ENCODE assay signal across 22 cellular contexts in genomic region chr16:56971768-56972043, GRCh38. TPM values are rescaled to one million over a fixed set of nuclear protein-coding genes. Genes with fewer than 3 reads are reported as not detected.
DNase-seq lines count a peak whose midpoint lies in the region; ATAC-seq and TF ChIP-seq lines count a peak whose summit lies in the region.
"Had no signal": no experiment of that assay in that cellular context is flagged by ENCODE, and none has a peak within 500 bp of the region (broad histone marks: within the 10 kb centered on the region; RNA-seq: fewer than 3 reads in every experiment).

No MANE protein-coding gene starts in this region.

- H2AK9ac ChIP-seq in IMR-90 (replicated peaks; ENCODE audit: low read depth, low read length, poor library complexity), result no peak overlapping the region

- H2BK5ac ChIP-seq in IMR-90 (ENCODE audit: low read depth, low read length, poor library complexity, severe bottlenecking), result no peak overlapping the region

- no peaks in the 10 kb centered on the region for H3K79me1 ChIP-seq in IMR-90 (ENCODE audit: low read depth in 1 of 2, low read length in 2 of 2)

- BruUV-seq in IMR-90 (replicated peaks; lab: Mats Ljungman, UMichigan), result no TSS peak

- H3K4me3 Mint-ChIP-seq in activated T-helper 17 cell treated with anti-CD3 and anti-CD28 coated beads, Interleukin-2, amount 50 U/mL, for 72 hours, result peak overlapping the region; percentile 28
- no peak overlapping the region for H3K4me3 Mint-ChIP-seq in stimulated activated memory B cell treated with anti-CD40 and anti-IgM and Interleukin-4, amounts not matched to agents 10 μg/mL and 1 μg/mL and 100 μg/mL, for 72 hours
- H3K4me3 Mint-ChIP-seq: GM23338 had no signal

- H3K27me3 Mint-ChIP-seq in activated T-helper 17 cell treated with anti-CD3 and anti-CD28 coated beads, Interleukin-2, amount 50 U/mL, for 72 hours, result no peaks in the 10 kb centered on the region
- no peaks in the 10 kb centered on the region for H3K27me3 Mint-ChIP-seq in stimulated activated memory B cell treated with anti-CD40 and anti-IgM and Interleukin-4, amounts not matched to agents 10 μg/mL and 1 μg/mL and 100 μg/mL, for 72 hours

- no peak overlapping the region for H4K8ac ChIP-seq in IMR-90 (ENCODE audit: low read depth in 2 of 2, low read length in 2 of 2)

- H3K4me1 Mint-ChIP-seq in activated T-helper 17 cell treated with anti-CD3 and anti-CD28 coated beads, Interleukin-2, amount 50 U/mL, for 72 hours, result peaks cover 33% of the 10 kb centered on the region
- H3K4me1 Mint-ChIP-seq in stimulated activated memory B cell treated with anti-CD40 and anti-IgM and Interleukin-4, amounts not matched to agents 10 μg/mL and 1 μg/mL and 100 μg/mL, for 72 hours, result peaks cover 97% of the 10 kb centered on the region
- H3K4me1 Mint-ChIP-seq: GM23338 had no signal

- no peak overlapping the region for H4K5ac ChIP-seq in IMR-90 (ENCODE audit: low read depth, low read length)

- no peak for TF ChIP-seq POLR2A in IMR-90 (IDR thresholded peaks at IDR 0.05; ENCODE audit: low read depth, low read length)

- peak overlapping the region in 10 of 11 experiments; percentile 23 to 86 (median 74); a peak in 18 of 22 replicates for H3K4me2 ChIP-seq in BLaER1 treated with 17β-estradiol and CSF1 and Interleukin-3, amounts not matched to agents 10 nM and 100 nM
- no peak overlapping the region for H3K4me2 ChIP-seq in IMR-90 (ENCODE audit: low read depth, low read length)
- H3K4me2 ChIP-seq: GM23338, PC-9 had no signal

- no peak overlapping the region for H3K18ac ChIP-seq in IMR-90 (ENCODE audit: low read depth, low read length)

- H3K36me3 ChIP-seq in BLaER1 treated with 17β-estradiol and CSF1 and Interleukin-3, amounts not matched to agents 10 nM and 100 nM, result no peaks in the 10 kb centered on the region
- H3K36me3 ChIP-seq in IMR-90 (ENCODE audit: control insufficient read depth, insufficient read depth, low read length), result no peaks in the 10 kb centered on the region
- H3K36me3 ChIP-seq: SJCRH30 had no signal

- TF ChIP-seq RAD21 in IMR-90 (IDR thresholded peaks at IDR 0.05; ENCODE audit: low read length), result no peak

- no peak overlapping the region for H3K4me3 ChIP-seq in BLaER1 treated with 17β-estradiol and CSF1 and Interleukin-3, amounts not matched to agents 10 nM and 100 nM
- no peak overlapping the region for H3K4me3 ChIP-seq in IMR-90 (ENCODE audit: insufficient read depth, low read depth, low read length)
- H3K4me3 ChIP-seq: GM23338, PC-9, SJCRH30 had no signal

- ATAC-seq in IMR-90 (ENCODE audit: low read depth), result no peak
- no peak for ATAC-seq in activated T-helper 17 cell treated with anti-CD3 and anti-CD28 coated beads, Interleukin-2, amount 50 U/mL, for 72 hours (replicated peaks)
- ATAC-seq in stimulated activated memory B cell treated with anti-CD40 and anti-IgM and Interleukin-4, amounts not matched to agents 10 μg/mL and 1 μg/mL and 100 μg/mL, for 72 hours, result no peak
- ATAC-seq in GM21786 (IDR thresholded peaks at IDR 0.05; ENCODE audit: unreplicated experiment), result no peak
- ATAC-seq in stimulated activated naive CD8-positive, alpha-beta T cell treated with anti-CD3 and anti-CD28 coated beads, Interleukin-15, Interleukin-2, amounts not matched to agents 100 U/mL and 50 U/mL, for 24 hours, result no peak
- ATAC-seq: GM23338, Right ventricle myocardium inferior had no signal

- H2BK20ac ChIP-seq in IMR-90 (ENCODE audit: low read depth, low read length), result no peak overlapping the region

- no peak overlapping the region for H2AFZ ChIP-seq in IMR-90 (replicated peaks; ENCODE audit: low read length, poor library complexity)
- H2AFZ ChIP-seq: GM23338, PC-9 had no signal

- no peak for TF ChIP-seq CTCF in IMR-90 (conservative IDR thresholded peaks at IDR 0.05; ENCODE audit: low read depth, low read length)

- no peak overlapping the region for H4K91ac ChIP-seq in IMR-90 (ENCODE audit: insufficient read depth, low read depth, low read length)

- no peak overlapping the region for H3K14ac ChIP-seq in IMR-90 (replicated peaks; ENCODE audit: low read depth, low read length)

- no peaks in the 10 kb centered on the region; the same call in 1 of the 2 replicates for H3K9me1 ChIP-seq in IMR-90 (ENCODE audit: insufficient read depth, low read length)

- H3K9ac ChIP-seq in BLaER1 treated with 17β-estradiol and CSF1 and Interleukin-3, amounts not matched to agents 10 nM and 100 nM, result peak overlapping the region in 4 of 11 experiments; percentile 13 to 54 (median 34); a peak in 5 of 22 replicates
- H3K9ac ChIP-seq in IMR-90 (ENCODE audit: low read depth, low read length), result no peak overlapping the region

- H3K23ac ChIP-seq in IMR-90 (ENCODE audit: low read depth, low read length), result no peak overlapping the region

- no peaks in the 10 kb centered on the region for H3K27me3 ChIP-seq in BLaER1 treated with 17β-estradiol and CSF1 and Interleukin-3, amounts not matched to agents 10 nM and 100 nM
- H3K27me3 ChIP-seq in IMR-90 (ENCODE audit: control insufficient read depth, insufficient read depth, low read length), result peaks cover 5% of the 10 kb centered on the region; the same call in 1 of the 2 replicates

- H3K4ac ChIP-seq in IMR-90 (ENCODE audit: low read depth, low read length), result no peak overlapping the region

- no peaks in the 10 kb centered on the region for H3K36me3 Mint-ChIP-seq in activated T-helper 17 cell treated with anti-CD3 and anti-CD28 coated beads, Interleukin-2, amount 50 U/mL, for 72 hours (ENCODE audit: low read depth)
- peaks cover 4% of the 10 kb centered on the region for H3K36me3 Mint-ChIP-seq in stimulated activated memory B cell treated with anti-CD40 and anti-IgM and Interleukin-4, amounts not matched to agents 10 μg/mL and 1 μg/mL and 100 μg/mL, for 72 hours

- no peak overlapping the region for H3K56ac ChIP-seq in IMR-90 (ENCODE audit: extremely low read depth, insufficient read depth, low read length)

- no peak overlapping the region for H2BK15ac ChIP-seq in IMR-90 (ENCODE audit: low read depth, low read length)

- no peaks in the 10 kb centered on the region for H3K9me3 ChIP-seq in BLaER1 treated with 17β-estradiol and CSF1 and Interleukin-3, amounts not matched to agents 10 nM and 100 nM (replicated peaks in 1 of 11)
- no peaks in the 10 kb centered on the region for H3K9me3 ChIP-seq in IMR-90 (ENCODE audit: control insufficient read depth, insufficient read depth, low read length)
- H3K9me3 ChIP-seq: SJCRH30 had no signal

- no peak overlapping the region for H2BK120ac ChIP-seq in IMR-90 (ENCODE audit: low read depth, low read length)

- intact Hi-C loops in IMR-90 (cut with micrococcal nuclease), result no loop called here

- H2AK5ac ChIP-seq in IMR-90 (ENCODE audit: low read depth, low read length), result 0 out of 2 replicates have a peak overlapping the region, but pooled peaks have one; percentile 1

- in situ Hi-C loops in IMR-90 (cut with MboI; ENCODE audit: low sequenced_read_pairs), result no loop called here

- CTCF ChIA-PET in IMR-90 (lab: Yijun Ruan, JAX), result no interaction called here

- no peaks in the 10 kb centered on the region for H3K9me3 Mint-ChIP-seq in activated T-helper 17 cell treated with anti-CD3 and anti-CD28 coated beads, Interleukin-2, amount 50 U/mL, for 72 hours
- H3K9me3 Mint-ChIP-seq in stimulated activated memory B cell treated with anti-CD40 and anti-IgM and Interleukin-4, amounts not matched to agents 10 μg/mL and 1 μg/mL and 100 μg/mL, for 72 hours, result no peaks in the 10 kb centered on the region

- no CpG with 5 or more reads among the region's 3 CpGs for WGBS in IMR-90 (ENCODE audit: extremely low coverage in 2 of 2, insufficient read length in 1 of 2), 2 experiments

- POLR2A ChIA-PET in IMR-90 (lab: Charles Lee; ENCODE audit: unreplicated experiment), result no interaction called here

- H4K20me1 ChIP-seq in BLaER1 treated with 17β-estradiol and CSF1 and Interleukin-3, amounts not matched to agents 10 nM and 100 nM, result no peaks in the 10 kb centered on the region
- no peaks in the 10 kb centered on the region for H4K20me1 ChIP-seq in IMR-90 (ENCODE audit: insufficient read depth, low read length)

- DNase-seq in IMR-90, result no peak
- DNase-seq in putamen (ENCODE audit: low spot score), result no peak
- no peak for DNase-seq in stimulated activated naive CD8-positive, alpha-beta T cell treated with anti-CD3 and anti-CD28 coated beads, Interleukin-15, Interleukin-2, amounts not matched to agents 100 U/mL and 50 U/mL, for 24 hours
- DNase-seq: HCEC 1CT, Kasumi-1, NCI-H1092 treated with DMSO at 0.1 percent for 48 hours, NCI-H1436, NCI-H187 treated with DMSO at 0.1 percent for 48 hours, NCI-H524 treated with DMSO at 0.1 percent for 48 hours, NCI-H774, PC-9, SJCRH30 had no signal

- H3K4me1 ChIP-seq in BLaER1 treated with 17β-estradiol and CSF1 and Interleukin-3, amounts not matched to agents 10 nM and 100 nM, result peaks cover 30 to 82% (median 68%) of the 10 kb centered on the region in 10 experiments
- peaks cover 2% of the 10 kb centered on the region; the same call in 1 of the 2 replicates for H3K4me1 ChIP-seq in IMR-90 (ENCODE audit: control insufficient read depth, insufficient read depth, low read length)

- H3K27ac ChIP-seq in BLaER1 treated with 17β-estradiol and CSF1 and Interleukin-3, amounts not matched to agents 10 nM and 100 nM, result peak overlapping the region in 4 of 11 experiments; percentile 37 to 61 (median 48); a peak in 7 of 22 replicates
- H3K27ac ChIP-seq in IMR-90 (ENCODE audit: insufficient read depth, low read length), result no peak overlapping the region
- H3K27ac ChIP-seq: PC-9, SJCRH30 had no signal

- dilution Hi-C loops in IMR-90 (cut with HindIII; ENCODE audit: low sequenced_read_pairs, unreplicated experiment), result no loop called here

- no peak overlapping the region for H3K27ac Mint-ChIP-seq in activated T-helper 17 cell treated with anti-CD3 and anti-CD28 coated beads, Interleukin-2, amount 50 U/mL, for 72 hours
- peak overlapping the region; percentile 92 for H3K27ac Mint-ChIP-seq in stimulated activated memory B cell treated with anti-CD40 and anti-IgM and Interleukin-4, amounts not matched to agents 10 μg/mL and 1 μg/mL and 100 μg/mL, for 72 hours
- H3K27ac Mint-ChIP-seq: GM23338 had no signal

RNA-seq across cellular contexts. Expression of gene CETP, which starts 10.0 kb away (rescaled TPM):
- not detected in 2 replicates for total RNA-seq in IMR-90 (2012; rRNA removed)
- polyA plus RNA-seq in IMR-90 (2012; rRNA removed), result not detected in 2 replicates
- not detected in 2 replicates for polyA plus RNA-seq in IMR-90 (2012; cell fraction: cytosol; rRNA removed)
- polyA plus RNA-seq in IMR-90 (2012; cell fraction: nucleus; rRNA removed; ENCODE audit: low replicate concordance), result 0.07 and 0.18 TPM in 2 replicates
- total RNA-seq in activated T-helper 17 cell treated with anti-CD3 and anti-CD28 coated beads, Interleukin-2, amount 50 U/mL, for 72 hours, result not detected
- total RNA-seq: A673, Daoy, G401, GM23338, M059J, PC-9 had no signal
- polyA plus RNA-seq: GM23338 had no signal

RNA-seq across cellular contexts. Expression of gene NLRC5, which starts 17.7 kb away (rescaled TPM):
- total RNA-seq in IMR-90 (2012; rRNA removed), result 5.3 and 9.1 TPM in 2 replicates
- 14.9 and 15.8 TPM in 2 replicates for polyA plus RNA-seq in IMR-90 (2012; rRNA removed)
- polyA plus RNA-seq in IMR-90 (2012; cell fraction: cytosol; rRNA removed), result 6.1 and 7.0 TPM in 2 replicates
- 69.7 and 95.5 TPM in 2 replicates for polyA plus RNA-seq in IMR-90 (2012; cell fraction: nucleus; rRNA removed; ENCODE audit: low replicate concordance)
- 100 to 1,000 TPM; 182 to 219 TPM for total RNA-seq in activated T-helper 17 cell treated with anti-CD3 and anti-CD28 coated beads, Interleukin-2, amount 50 U/mL, for 72 hours

RNA-seq across cellular contexts. Expression of gene HERPUD1, which starts 39.8 kb away (rescaled TPM):
- total RNA-seq in IMR-90 (2012; rRNA removed), result 83.3 and 148 TPM in 2 replicates
- 122 and 130 TPM in 2 replicates for polyA plus RNA-seq in IMR-90 (2012; rRNA removed)
- polyA plus RNA-seq in IMR-90 (2012; cell fraction: cytosol; rRNA removed), result 188 and 191 TPM in 2 replicates
- polyA plus RNA-seq in IMR-90 (2012; cell fraction: nucleus; rRNA removed; ENCODE audit: low replicate concordance), result 154 and 210 TPM in 2 replicates
- 100 to 1,000 TPM; 162 to 186 TPM for total RNA-seq in activated T-helper 17 cell treated with anti-CD3 and anti-CD28 coated beads, Interleukin-2, amount 50 U/mL, for 72 hours

Comparison
In these comparisons a context has a peak if more than half of its experiments do, and no peak if none do; other contexts are left out.
1. RNA of gene NLRC5, which starts 17.7 kb away (total RNA-seq): 182 to 219 TPM in activated T-helper 17 cell treated with anti-CD3 and anti-CD28 coated beads, Interleukin-2, amount 50 U/mL, for 72 hours; 5.3 to 9.1 TPM in IMR-90; every median in the first group is over 10 times any median in the second.